ENCODE assay signal across 16 cellular contexts in the genomic region with DNA sequence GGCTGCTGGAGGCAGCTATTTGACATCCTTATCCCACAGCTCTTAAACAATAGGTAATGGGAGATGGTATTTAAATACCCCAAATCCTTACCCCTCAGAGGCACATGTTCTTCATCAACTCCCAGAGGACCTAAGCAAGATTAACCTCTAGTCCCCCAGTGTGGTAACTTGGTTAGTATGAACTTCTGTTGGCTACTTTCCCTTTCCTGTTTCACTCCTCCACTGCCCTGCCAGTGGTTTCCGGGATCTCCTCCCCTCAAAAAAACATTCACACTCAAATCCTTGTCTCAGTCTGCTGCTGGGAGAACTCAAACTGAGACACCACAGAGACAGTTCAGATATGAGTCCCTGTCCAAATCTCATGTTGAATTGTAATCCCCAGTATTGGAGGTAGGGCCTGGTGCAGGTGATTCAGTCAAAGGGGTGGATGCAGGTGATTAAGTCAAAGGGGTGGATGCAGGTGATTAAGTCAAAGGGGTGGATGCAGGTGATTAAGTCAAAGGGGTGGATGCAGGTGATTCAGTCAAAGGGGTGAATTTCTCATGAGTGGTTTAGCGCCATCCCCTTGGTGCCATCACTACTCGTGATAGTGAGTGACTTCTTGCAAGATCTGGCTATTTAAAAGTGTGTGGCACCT.
"Had no signal": no experiment of that assay in that cellular context is flagged by ENCODE, and none has a peak within 500 bp of the region (broad histone marks: within the 10 kb centered on the region; RNA-seq: fewer than 3 reads in every experiment).

No MANE protein-coding gene starts in this region.

- DNase-seq: activated CD4-positive, alpha-beta T cell treated with anti-CD3 and anti-CD28 coated beads, Interleukin-2, amount 50 U/mL, for 1 hour; activated gamma-delta T cell; activated T-cell treated with anti-CD3 and anti-CD28 coated beads, Interleukin-2, amount 50 U/mL, for 72 hours; immature natural killer cell; kidney glomerular epithelial cell; naive thymus-derived CD8-positive, alpha-beta T cell; posterior cingulate gyrus; sigmoid colon; spleen; stimulated activated CD4-positive, alpha-beta T cell treated with anti-CD3 and anti-CD28 coated beads, Interleukin-4, amount 100 ng/mL, for 4 hours; T1000; upper lobe of right lung had no signal

- H3K4me1 ChIP-seq: sigmoid colon, spleen, upper lobe of right lung had no signal

- H3K9me3 ChIP-seq: neutrophil, sigmoid colon, thoracic aorta, upper lobe of right lung had no signal

- H3K27ac ChIP-seq: neutrophil, sigmoid colon, upper lobe of right lung had no signal

- ATAC-seq: activated CD4-positive, CD25-positive, alpha-beta regulatory T cell treated with anti-CD3 and anti-CD28 coated beads, Interleukin-2, amount 50 U/mL, for 24 hours; naive thymus-derived CD8-positive, alpha-beta T cell; stimulated activated memory B cell treated with anti-CD40 and anti-IgM and Interleukin-4, amounts not matched to agents 10 μg/mL and 1 μg/mL and 100 μg/mL, for 72 hours; upper lobe of right lung had no signal

- H3K36me3 ChIP-seq: neutrophil, sigmoid colon, spleen, thoracic aorta, upper lobe of right lung had no signal

- H3K4me3 ChIP-seq: sigmoid colon, spleen, thoracic aorta, upper lobe of right lung had no signal

- H3K27me3 ChIP-seq: neutrophil, sigmoid colon, upper lobe of right lung had no signal
